19 cellular contexts compared by ENCODE assay signal in genomic region chr1:15991427-15992186, GRCh38. TPM values are rescaled to one million over a fixed set of nuclear protein-coding genes. Genes with fewer than 3 reads are reported as not detected.
A peak's percentile ranks its signal among the peaks of the same experiment; 100 is the strongest.
DNase-seq lines count a peak whose midpoint lies in the region; TF ChIP-seq lines count a peak whose summit lies in the region.
"Had no signal": no experiment of that assay in that cellular context is flagged by ENCODE, and none has a peak within 500 bp of the region (broad histone marks: within the 10 kb centered on the region; RNA-seq: fewer than 3 reads in every experiment).

No MANE protein-coding gene starts in this region.

- DNase-seq in posterior vena cava (ENCODE audit: low spot score) (peak; percentile 68), AML-193 (lab: John Stamatoyannopoulos, UW) (no peak), SK-N-DZ (ENCODE audit: low spot score) (no peak), NCI-H748 treated with DMSO at 0.1 percent for 48 hours (lab: John Stamatoyannopoulos, UW) (no peak)
- DNase-seq: ACHN; Calu3; CD8-positive, alpha-beta T cell; DMS79 treated with DMSO at 0.1 percent for 48 hours; GF-D8; HCEC 1CT; HFFc6; IMR-90; KBM-7 had no signal

- peak overlapping the region in 9 of 11 experiments; percentile 15 to 83 (median 57); a peak in 16 of 22 replicates for H3K4me2 ChIP-seq in BLaER1 treated with 17β-estradiol and CSF1 and Interleukin-3, amounts not matched to agents 10 nM and 100 nM

- CTCF ChIA-PET in HEK293 (lab: Yijun Ruan, JAX), result no interaction called here

- H4K20me1 ChIP-seq in BLaER1 treated with 17β-estradiol and CSF1 and Interleukin-3, amounts not matched to agents 10 nM and 100 nM, result no peaks in the 10 kb centered on the region

- no peaks in the 10 kb centered on the region for H3K27me3 ChIP-seq in BLaER1 treated with 17β-estradiol and CSF1 and Interleukin-3, amounts not matched to agents 10 nM and 100 nM

- H3K4me1 ChIP-seq in BLaER1 treated with 17β-estradiol and CSF1 and Interleukin-3, amounts not matched to agents 10 nM and 100 nM, result peaks cover 2 to 27% (median 24%) of the 10 kb centered on the region in 10 experiments; a peak in 18 of 20 replicates
- no peaks in the 10 kb centered on the region for H3K4me1 ChIP-seq in HEK293 (ENCODE audit: control insufficient read depth, insufficient read depth, low read length)

- H3K9ac ChIP-seq in BLaER1 treated with 17β-estradiol and CSF1 and Interleukin-3, amounts not matched to agents 10 nM and 100 nM, result no peak overlapping the region

- no peak overlapping the region for H3K4me3 ChIP-seq in BLaER1 treated with 17β-estradiol and CSF1 and Interleukin-3, amounts not matched to agents 10 nM and 100 nM
- no peak overlapping the region for H3K4me3 ChIP-seq in HEK293 (ENCODE audit: low read depth, low read length)

- no peak for TF ChIP-seq CTCF in HEK293 (tag by site-specific recombination; IDR thresholded peaks at IDR 0.05)

- H3K27ac ChIP-seq in BLaER1 treated with 17β-estradiol and CSF1 and Interleukin-3, amounts not matched to agents 10 nM and 100 nM, result no peak overlapping the region; a peak in 1 of 22 replicates
- H3K27ac ChIP-seq in HEK293 (ENCODE audit: extremely low read depth, low read depth, low read length), result no peak overlapping the region
- H3K27ac ChIP-seq: HL-60 had no signal

- no peaks in the 10 kb centered on the region for H3K36me3 ChIP-seq in BLaER1 treated with 17β-estradiol and CSF1 and Interleukin-3, amounts not matched to agents 10 nM and 100 nM
- no peaks in the 10 kb centered on the region for H3K36me3 ChIP-seq in HEK293 (ENCODE audit: control insufficient read depth in 2 of 2, insufficient read depth in 1 of 2, low read length in 2 of 2)

- H3K9me3 ChIP-seq in BLaER1 treated with 17β-estradiol and CSF1 and Interleukin-3, amounts not matched to agents 10 nM and 100 nM (replicated peaks in 1 of 11), result no peaks in the 10 kb centered on the region
- H3K9me3 ChIP-seq in HEK293 (ENCODE audit: control insufficient read depth, insufficient read depth, low read depth, low read length), result no peaks in the 10 kb centered on the region

- POLR2A ChIA-PET in HEK293 (lab: Yijun Ruan, JAX), result interaction anchor here (0.6 kb wide), 1 partner anchor 417 kb away, joined by 3 read pairs; no protein-coding TSS in a partner anchor

- intact Hi-C loops in posterior vena cava (cut with DNase I), result loop anchor here in 1 of 2 donors (5.0 kb wide), 1 partner anchor 199 kb away; no protein-coding TSS in a partner anchor

TF ChIP-seq in HEK293, 187 proteins besides CTCF, POLR2A, EP300 and RAD21:
- TF ChIP-seq GLI2 (tag by site-specific recombination; IDR thresholded peaks at IDR 0.05; ENCODE audit: borderline replicate concordance, low read depth), result no peak
- no peak for TF ChIP-seq KLF10 (tag by site-specific recombination; IDR thresholded peaks at IDR 0.05)
- peak; percentile 82 for TF ChIP-seq ZIC2 (tag by site-specific recombination; IDR thresholded peaks at IDR 0.05)
- TF ChIP-seq ZBTB44 (tag by site-specific recombination; IDR thresholded peaks at IDR 0.05), result no peak
- peak; percentile 84 for TF ChIP-seq GLIS1 (tag by site-specific recombination; IDR thresholded peaks at IDR 0.05)
- no peak for TF ChIP-seq ZNF223 (tag by site-specific recombination; IDR thresholded peaks at IDR 0.05)

RNA-seq across cellular contexts. Expression of gene SRARP, which starts 12.4 kb away (rescaled TPM):
- not detected for total RNA-seq in posterior vena cava
- polyA plus RNA-seq in SK-N-DZ (2014; cell fraction: cytosol; rRNA removed), result not detected in 2 replicates
- polyA plus RNA-seq in SK-N-DZ (2014; cell fraction: nucleus; rRNA removed), result not detected in 2 replicates
- total RNA-seq: Calu3; CD8-positive, alpha-beta T cell; H1; HFFc6; HT1080; IMR-90 had no signal
- polyA plus RNA-seq: BJ, H1, IMR-90 had no signal

RNA-seq across cellular contexts. Expression of gene ZBTB17, which starts 15.7 kb away (rescaled TPM):
- 10 to 100 TPM; 31.6 to 38.7 TPM for total RNA-seq in posterior vena cava
- polyA plus RNA-seq in SK-N-DZ (2014; cell fraction: cytosol; rRNA removed), result 30.0 and 32.6 TPM in 2 replicates
- polyA plus RNA-seq in SK-N-DZ (2014; cell fraction: nucleus; rRNA removed), result 143 and 161 TPM in 2 replicates

RNA-seq across cellular contexts. Expression of gene HSPB7, which starts 26.2 kb away (rescaled TPM):
- total RNA-seq in posterior vena cava, result 100 to 1,000 TPM; 272 to 588 TPM
- polyA plus RNA-seq in SK-N-DZ (2014; cell fraction: cytosol; rRNA removed), result 0.06 and 0.25 TPM in 2 replicates
- 0.09 TPM in 1 of 2 replicates, not detected in the other for polyA plus RNA-seq in SK-N-DZ (2014; cell fraction: nucleus; rRNA removed)
- total RNA-seq: Calu3; CD8-positive, alpha-beta T cell; H1; HT1080 had no signal
- polyA plus RNA-seq: H1 had no signal

RNA-seq across cellular contexts. Expression of gene CLCNKA, which starts 30.2 kb away (rescaled TPM):
- total RNA-seq in posterior vena cava, result under 1 TPM; 0.51 to 0.90 TPM
- not detected in 2 replicates for polyA plus RNA-seq in SK-N-DZ (2014; cell fraction: cytosol; rRNA removed)
- not detected in 2 replicates for polyA plus RNA-seq in SK-N-DZ (2014; cell fraction: nucleus; rRNA removed)
- total RNA-seq: Calu3; CD8-positive, alpha-beta T cell; HFFc6; HT1080; IMR-90 had no signal

RNA-seq across cellular contexts. Expression of gene CLCNKB, which starts 52.0 kb away (rescaled TPM):
- under 1 TPM; 0.62 to 0.88 TPM for total RNA-seq in posterior vena cava
- polyA plus RNA-seq in SK-N-DZ (2014; cell fraction: cytosol; rRNA removed), result 0.65 TPM in 1 of 2 replicates, not detected in the other
- 0.12 TPM in 1 of 2 replicates, not detected in the other for polyA plus RNA-seq in SK-N-DZ (2014; cell fraction: nucleus; rRNA removed)
- total RNA-seq: Calu3; CD8-positive, alpha-beta T cell; HT1080; IMR-90 had no signal
